ENCODE assay signal across 19 cellular contexts in the genomic region with DNA sequence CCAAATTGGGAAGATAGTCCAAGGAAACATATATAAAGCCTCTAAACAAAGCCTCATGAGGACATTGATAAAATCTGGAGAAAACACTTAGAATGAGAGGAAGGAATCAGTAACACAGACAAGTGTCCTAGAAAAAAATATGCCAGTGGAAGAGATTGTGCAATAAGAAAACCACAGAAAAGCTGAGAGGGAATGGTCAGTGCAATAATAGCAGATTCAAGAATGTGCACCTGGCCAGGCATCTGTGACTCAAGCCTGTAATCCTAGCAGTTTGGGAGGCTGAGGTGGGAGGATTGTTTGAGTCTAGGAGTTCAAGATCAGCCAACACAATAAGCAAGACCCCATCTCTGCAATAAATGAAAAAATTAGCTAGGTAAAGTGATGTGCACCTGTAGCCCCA.
DNase-seq lines count a peak whose midpoint lies in the region; ATAC-seq and TF ChIP-seq lines count a peak whose summit lies in the region.
"Had no signal": no experiment of that assay in that cellular context is flagged by ENCODE, and none has a peak within 500 bp of the region (broad histone marks: within the 10 kb centered on the region; RNA-seq: fewer than 3 reads in every experiment).

No MANE protein-coding gene starts in this region.

- CTCF ChIA-PET in IMR-90 (lab: Yijun Ruan, JAX), result no interaction called here

- H2BK120ac ChIP-seq in IMR-90 (ENCODE audit: low read depth, low read length), result no peak overlapping the region

- dilution Hi-C loops in IMR-90 (cut with HindIII; ENCODE audit: low sequenced_read_pairs, unreplicated experiment), result no loop called here

- H3K23ac ChIP-seq in IMR-90 (ENCODE audit: low read depth, low read length), result no peak overlapping the region

- POLR2A ChIA-PET in IMR-90 (lab: Charles Lee; ENCODE audit: unreplicated experiment), result no interaction called here

- H2BK5ac ChIP-seq in IMR-90 (ENCODE audit: low read depth, low read length, poor library complexity, severe bottlenecking), result no peak overlapping the region

- no peak for TF ChIP-seq POLR2A in IMR-90 (IDR thresholded peaks at IDR 0.05; ENCODE audit: low read depth, low read length)

- ATAC-seq in IMR-90 (ENCODE audit: low read depth) (no peak), HG03439 (IDR thresholded peaks at IDR 0.05; ENCODE audit: unreplicated experiment) (no peak), HG03095 (IDR thresholded peaks at IDR 0.05; ENCODE audit: unreplicated experiment) (no peak)
- ATAC-seq: effector memory CD8-positive, alpha-beta T cell; left colon had no signal

- no peaks in the 10 kb centered on the region for H3K79me1 ChIP-seq in IMR-90 (ENCODE audit: low read depth in 1 of 2, low read length in 2 of 2)

- H3K9me3 ChIP-seq in IMR-90 (ENCODE audit: control insufficient read depth, insufficient read depth, low read length) (no peaks in the 10 kb centered on the region), ascending aorta (no peaks in the 10 kb centered on the region)

- H3K4me1 ChIP-seq in IMR-90 (ENCODE audit: control insufficient read depth, insufficient read depth, low read length) (no peaks in the 10 kb centered on the region), ascending aorta (no peaks in the 10 kb centered on the region)

- in situ Hi-C loops in IMR-90 (cut with MboI; ENCODE audit: low sequenced_read_pairs), result no loop called here

- no peaks in the 10 kb centered on the region for H3K27me3 ChIP-seq in IMR-90 (ENCODE audit: control insufficient read depth, insufficient read depth, low read length)
- no peaks in the 10 kb centered on the region for H3K27me3 ChIP-seq in ascending aorta
- H3K27me3 ChIP-seq: neural progenitor cell had no signal

- H4K20me1 ChIP-seq in IMR-90 (ENCODE audit: insufficient read depth, low read length), result no peaks in the 10 kb centered on the region

- H3K4ac ChIP-seq in IMR-90 (ENCODE audit: low read depth, low read length), result no peak overlapping the region

- H3K36me3 ChIP-seq in IMR-90 (ENCODE audit: control insufficient read depth, insufficient read depth, low read length) (no peaks in the 10 kb centered on the region), ascending aorta (no peaks in the 10 kb centered on the region)
- H3K36me3 ChIP-seq: neural progenitor cell had no signal

- H2AK9ac ChIP-seq in IMR-90 (replicated peaks; ENCODE audit: low read depth, low read length, poor library complexity), result no peak overlapping the region

- H3K9me1 ChIP-seq in IMR-90 (ENCODE audit: insufficient read depth, low read length), result no peaks in the 10 kb centered on the region

- H2AK5ac ChIP-seq in IMR-90 (ENCODE audit: low read depth, low read length), result no peak overlapping the region

- peak; percentile 62 for DNase-seq in A172 (ENCODE audit: low spot score)
- peak; percentile 52 for DNase-seq in IMR-90
- DNase-seq in amniotic epithelial cell (ENCODE audit: low read depth), result peak; percentile 81
- DNase-seq in fibroblast of the aortic adventitia (ENCODE audit: low read depth), result peak; percentile 9
- DNase-seq in ascending aorta (ENCODE audit: low spot score in 2 of 2), result no peak
- no peak for DNase-seq in ecto neural progenitor cell (ENCODE audit: low spot score)
- DNase-seq: activated CD4-positive, alpha-beta memory T cell treated with anti-CD3 and anti-CD28 coated beads for 36 hours; activated naive CD4-positive, alpha-beta T cell treated with anti-CD3 and anti-CD28 coated beads, Interleukin-2, amount 10 ng/mL, durations not matched to agents 7 days and 5 days; activated T-cell treated with anti-CD3 and anti-CD28 coated beads, Interleukin-2, amount 50 U/mL, for 1 hour; effector memory CD8-positive, alpha-beta T cell; HFFc6; left colon; NCI-H774; retina; stimulated activated naive CD4-positive, alpha-beta T cell treated with Interleukin-2 at 50 U/mL for 16 hours had no signal

- TF ChIP-seq RAD21 in IMR-90 (IDR thresholded peaks at IDR 0.05; ENCODE audit: low read length), result no peak

- H3K18ac ChIP-seq in IMR-90 (ENCODE audit: low read depth, low read length), result no peak overlapping the region

- H3K14ac ChIP-seq in IMR-90 (replicated peaks; ENCODE audit: low read depth, low read length), result no peak overlapping the region

- no peak overlapping the region for H2BK15ac ChIP-seq in IMR-90 (ENCODE audit: low read depth, low read length)

- intact Hi-C loops in IMR-90 (cut with micrococcal nuclease) (loop anchor here (10.0 kb wide), 1 partner anchor 733 kb away; no protein-coding TSS in a partner anchor), ascending aorta (cut with DNase I) (no loop called here)

- H3K4me3 ChIP-seq in IMR-90 (ENCODE audit: insufficient read depth, low read depth, low read length), result no peak overlapping the region
- no peak overlapping the region for H3K4me3 ChIP-seq in fibroblast of the aortic adventitia (ENCODE audit: low read depth, low read length)
- H3K4me3 ChIP-seq in ascending aorta, result no peak overlapping the region
- H3K4me3 ChIP-seq: neural progenitor cell had no signal

- no peak overlapping the region for H3K9ac ChIP-seq in IMR-90 (ENCODE audit: low read depth, low read length)
- H3K9ac ChIP-seq: neural progenitor cell had no signal

- H4K8ac ChIP-seq in IMR-90 (ENCODE audit: low read depth in 2 of 2, low read length in 2 of 2), result no peak overlapping the region

- H2AFZ ChIP-seq in IMR-90 (replicated peaks; ENCODE audit: low read length, poor library complexity), result no peak overlapping the region
- H2AFZ ChIP-seq: neural progenitor cell had no signal

- H4K5ac ChIP-seq in IMR-90 (ENCODE audit: low read depth, low read length), result no peak overlapping the region

- no peak overlapping the region for H3K4me2 ChIP-seq in IMR-90 (ENCODE audit: low read depth, low read length)
- H3K4me2 ChIP-seq: neural progenitor cell had no signal

- H4K91ac ChIP-seq in IMR-90 (ENCODE audit: insufficient read depth, low read depth, low read length), result no peak overlapping the region

- no peak overlapping the region for H3K56ac ChIP-seq in IMR-90 (ENCODE audit: extremely low read depth, insufficient read depth, low read length)

- no peak overlapping the region for H2BK20ac ChIP-seq in IMR-90 (ENCODE audit: low read depth, low read length)

- H3K27ac ChIP-seq in IMR-90 (ENCODE audit: insufficient read depth, low read length) (no peak overlapping the region), ascending aorta (no peak overlapping the region)
- H3K27ac ChIP-seq: C4-2B, neural progenitor cell had no signal

- BruUV-seq in IMR-90 (replicated peaks; lab: Mats Ljungman, UMichigan), result no TSS peak

- no peak for TF ChIP-seq CTCF in IMR-90 (conservative IDR thresholded peaks at IDR 0.05; ENCODE audit: low read depth, low read length)
- no peak for TF ChIP-seq CTCF in fibroblast of the aortic adventitia (IDR thresholded peaks at IDR 0.05; ENCODE audit: insufficient read depth, low read length)
- TF ChIP-seq CTCF in ascending aorta (IDR thresholded peaks at IDR 0.05), result no peak

TF ChIP-seq in IMR-90, 13 proteins besides CTCF, POLR2A, EP300 and RAD21:
- TF ChIP-seq CEBPB (IDR thresholded peaks at IDR 0.05; ENCODE audit: low read depth, low read length) (peak; percentile 92), MAZ (IDR thresholded peaks at IDR 0.05; ENCODE audit: borderline replicate concordance, low read depth, low read length) (no peak), RCOR1 (IDR thresholded peaks at IDR 0.05; ENCODE audit: insufficient replicate concordance, low read length) (no peak)
TF ChIP-seq in IMR-90: peak in this region for 1.

Comparison
In these comparisons a context has a peak if more than half of its experiments do, and no peak if none do; other contexts are left out.
1. DNase-seq: peak in A172 (single experiment), IMR-90 (single experiment), amniotic epithelial cell (single experiment) and fibroblast of the aortic adventitia (single experiment); none in ascending aorta (0 of 2) and ecto neural progenitor cell (single experiment).